ENCODE assay signal across 14 cellular contexts in the genomic region with DNA sequence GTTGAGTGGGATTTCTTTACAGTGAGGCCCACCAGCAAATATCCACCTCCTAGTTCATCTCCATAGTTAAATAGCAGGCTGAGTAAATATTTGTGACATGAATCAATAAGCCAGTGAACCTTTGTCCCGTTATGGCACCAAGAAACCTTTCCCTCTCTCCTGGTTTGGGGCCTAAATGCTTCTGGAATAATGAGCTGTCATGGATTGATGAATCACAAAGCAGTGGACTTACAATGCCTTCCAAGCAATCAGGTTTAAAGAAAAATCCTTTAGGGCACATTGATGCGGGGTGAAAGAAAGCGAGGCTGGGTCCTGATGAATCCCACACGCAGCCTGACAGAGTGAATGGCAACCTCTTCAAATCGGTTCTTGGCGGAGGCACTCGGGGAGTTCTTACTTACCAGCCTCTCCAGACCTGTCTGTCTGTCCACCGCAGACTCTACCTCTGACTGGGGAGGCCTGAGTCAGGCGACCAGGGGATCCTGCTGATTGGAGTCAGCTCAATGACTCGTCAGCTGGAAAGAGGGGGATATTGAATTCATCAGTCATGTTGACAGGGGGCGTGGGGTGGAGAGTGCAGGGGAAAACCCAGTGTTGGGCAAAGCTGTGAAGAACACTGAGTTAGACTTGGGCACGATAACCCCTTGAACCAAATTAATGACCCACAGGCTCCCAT.
A peak's percentile ranks its signal among the peaks of the same experiment; 100 is the strongest.
DNase-seq lines count a peak whose midpoint lies in the region; ATAC-seq, FAIRE-seq and TF ChIP-seq lines count a peak whose summit lies in the region.
"Had no signal": no experiment of that assay in that cellular context is flagged by ENCODE, and none has a peak within 500 bp of the region (broad histone marks: within the 10 kb centered on the region; RNA-seq: fewer than 3 reads in every experiment).

No MANE protein-coding gene starts in this region.

- no peaks in the 10 kb centered on the region for H4K20me1 ChIP-seq in hepatocyte (ENCODE audit: insufficient read depth, poor library complexity, severe bottlenecking)

- peaks cover 30% of the 10 kb centered on the region for H3K4me1 ChIP-seq in hepatocyte (ENCODE audit: insufficient read depth)
- H3K4me1 ChIP-seq in psoas muscle, result peaks cover 29% of the 10 kb centered on the region
- H3K4me1 ChIP-seq: lower lobe of right lung had no signal

- H3K9me3 ChIP-seq in hepatocyte (ENCODE audit: low read depth), result no peaks in the 10 kb centered on the region
- no peaks in the 10 kb centered on the region for H3K9me3 ChIP-seq in psoas muscle
- H3K9me3 ChIP-seq: lower lobe of right lung had no signal

- ATAC-seq in psoas muscle, result peak in 3 of 4 donors; percentile 22 to 48 (median 45)
- ATAC-seq in HG03520 (IDR thresholded peaks at IDR 0.05; ENCODE audit: unreplicated experiment), result no peak
- ATAC-seq: activated T-helper 17 cell treated with anti-CD3 and anti-CD28 coated beads, Interleukin-2, amount 50 U/mL, for 72 hours; lower lobe of right lung had no signal

- no peaks in the 10 kb centered on the region for H3K36me3 ChIP-seq in hepatocyte (replicated peaks; ENCODE audit: insufficient read depth, low read depth)
- no peaks in the 10 kb centered on the region for H3K36me3 ChIP-seq in psoas muscle (ENCODE audit: insufficient read depth in 1 of 2, low read depth in 1 of 2)
- H3K36me3 ChIP-seq: brain microvascular endothelial cell, lower lobe of right lung had no signal

- 50% methylated on average over 12 of the region's 12 CpGs for WGBS in hepatocyte (ENCODE audit: low lambda C conversion rate, missing lambda C conversion rate)
- 82 to 87% (median 85%) methylated on average over 12 of the region's 12 CpGs for WGBS in psoas muscle, 3 donors

- no peaks in the 10 kb centered on the region for H3K79me2 ChIP-seq in hepatocyte

- intact Hi-C loops in psoas muscle (cut with DNase I), result no loop called here

- DNase-seq in H54 (ENCODE audit: insufficient read length, low spot score) (peak; percentile 38), SHP77 (lab: John Stamatoyannopoulos, UW) (peak; percentile 44 to 47), hepatocyte (ENCODE audit: low spot score) (peak; percentile 40), psoas muscle (no peak), T-helper 9 cell (no peak), SW480 (ENCODE audit: low spot score) (no peak)
- DNase-seq: activated CD4-positive, alpha-beta T cell treated with anti-CD3 and anti-CD28 coated beads for 4 hours; brain microvascular endothelial cell; CD4-positive, CD25-positive, alpha-beta regulatory T cell; glutamatergic neuron; lower lobe of right lung; occipital lobe had no signal

- no peaks in the 10 kb centered on the region for H3K9me2 ChIP-seq in hepatocyte (replicated peaks; ENCODE audit: insufficient read depth)

- TF ChIP-seq POLR2A in H54 (IDR thresholded peaks at IDR 0.05; ENCODE audit: low read depth, low read length), result no peak

- no peak overlapping the region for H3K4me3 ChIP-seq in hepatocyte
- H3K4me3 ChIP-seq in psoas muscle, result no peak overlapping the region
- H3K4me3 ChIP-seq: lower lobe of right lung had no signal

- FAIRE-seq in H54 (lab: Jason Lieb, UNC), result peak; percentile 91

- H3K27me3 ChIP-seq in hepatocyte, result no peaks in the 10 kb centered on the region
- H3K27me3 ChIP-seq in psoas muscle (ENCODE audit: insufficient read depth in 3 of 3, low read length in 2 of 3), result no peaks in the 10 kb centered on the region
- H3K27me3 ChIP-seq: brain microvascular endothelial cell had no signal

- H3K27ac ChIP-seq in hepatocyte, result peak overlapping the region; percentile 71
- no peak overlapping the region for H3K27ac ChIP-seq in psoas muscle
- H3K27ac ChIP-seq: brain microvascular endothelial cell, lower lobe of right lung had no signal

- H3K4me2 ChIP-seq in hepatocyte, result peak overlapping the region; percentile 54

- TF ChIP-seq CTCF in hepatocyte (IDR thresholded peaks at IDR 0.05; ENCODE audit: poor library complexity), result no peak
- TF ChIP-seq CTCF in psoas muscle (IDR thresholded peaks at IDR 0.05), result no peak

- no peak overlapping the region for H2AFZ ChIP-seq in hepatocyte

Comparison
In these comparisons a context has a peak if more than half of its experiments do, and no peak if none do; other contexts are left out.
1. DNase-seq: peak in H54 (single experiment), SHP77 (2 of 2) and hepatocyte (single experiment); none in psoas muscle (0 of 2), T-helper 9 cell (single experiment) and SW480 (single experiment).